ENCODE assay signal across 9 cellular contexts in genomic region chr10:129466703-129467345, GRCh38. TPM values are rescaled to one million over a fixed set of nuclear protein-coding genes. Genes with fewer than 3 reads are reported as not detected.
A peak's percentile ranks its signal among the peaks of the same experiment; 100 is the strongest.
DNase-seq lines count a peak whose midpoint lies in the region; ATAC-seq, FAIRE-seq and TF ChIP-seq lines count a peak whose summit lies in the region.
"Had no signal": no experiment of that assay in that cellular context is flagged by ENCODE, and none has a peak within 500 bp of the region (broad histone marks: within the 10 kb centered on the region; RNA-seq: fewer than 3 reads in every experiment).

Gene MGMT (plus strand): TSS chr10:129467241.

- H3K36me3 ChIP-seq in SK-N-SH (replicated peaks in 1 of 2; ENCODE audit: control insufficient read depth in 1 of 2, insufficient read depth in 2 of 2, low read length in 1 of 2) (no peaks in the 10 kb centered on the region), pancreas (no peaks in the 10 kb centered on the region), thoracic aorta (peaks cover 4% of the 10 kb centered on the region)

- H2AFZ ChIP-seq in SK-N-SH (ENCODE audit: low read depth), result peak within 1 kb of the TSS; percentile 82; the same call in 1 of the 2 replicates

- H3K4me1 Mint-ChIP-seq in CD14-positive monocyte, result peaks cover 6% of the 10 kb centered on the region
- H3K4me1 Mint-ChIP-seq in activated naive CD8-positive, alpha-beta T cell treated with anti-CD3 and anti-CD28 coated beads for 36 hours, result peaks cover 9% of the 10 kb centered on the region

- no peaks in the 10 kb centered on the region for H3K9me3 Mint-ChIP-seq in CD14-positive monocyte
- no peaks in the 10 kb centered on the region for H3K9me3 Mint-ChIP-seq in activated naive CD8-positive, alpha-beta T cell treated with anti-CD3 and anti-CD28 coated beads for 36 hours

- H3K27me3 Mint-ChIP-seq in CD14-positive monocyte (ENCODE audit: low read depth in 3 of 3), result peaks cover 0 to 6% (median 3%) of the 10 kb centered on the region in 3 donors
- no peaks in the 10 kb centered on the region for H3K27me3 Mint-ChIP-seq in activated naive CD8-positive, alpha-beta T cell treated with anti-CD3 and anti-CD28 coated beads for 36 hours

- H3K9me3 ChIP-seq in SK-N-SH (no peaks in the 10 kb centered on the region), pancreas (no peaks in the 10 kb centered on the region), thoracic aorta (no peaks in the 10 kb centered on the region)

- H3K79me2 ChIP-seq in SK-N-SH (ENCODE audit: insufficient read depth), result no peaks in the 10 kb centered on the region; the same call in 1 of the 2 replicates

- POLR2A ChIA-PET in SK-N-SH (lab: Yijun Ruan, JAX), result no interaction called here

- no peak for FAIRE-seq in pancreas (lab: Jason Lieb, UNC)

- peaks cover 3 to 5% of the 10 kb centered on the region in 2 donors for H3K36me3 Mint-ChIP-seq in CD14-positive monocyte
- peaks cover 7% of the 10 kb centered on the region for H3K36me3 Mint-ChIP-seq in activated naive CD8-positive, alpha-beta T cell treated with anti-CD3 and anti-CD28 coated beads for 36 hours

- peak within 1 kb of the TSS in 3 of 7 donors; percentile 37 to 85 (median 63) for H3K27ac Mint-ChIP-seq in CD14-positive monocyte
- peak within 1 kb of the TSS; percentile 79 for H3K27ac Mint-ChIP-seq in activated naive CD8-positive, alpha-beta T cell treated with anti-CD3 and anti-CD28 coated beads for 36 hours

- WGBS in SK-N-SH (ENCODE audit: low lambda C conversion rate), result 18% methylated on average over 3 of the region's 83 CpGs
- 1 to 2% methylated on average over 47 to 83 of the region's 83 CpGs for WGBS in pancreas, 2 donors

- no peaks in the 10 kb centered on the region for H3F3A ChIP-seq in SK-N-SH (replicated peaks; ENCODE audit: insufficient read depth)

- peak within 1 kb of the TSS; percentile 73 for H3K4me2 ChIP-seq in SK-N-SH

- ATAC-seq in HG03457 (IDR thresholded peaks at IDR 0.05; ENCODE audit: unreplicated experiment) (peak; percentile 87), Right ventricle myocardium inferior (peak; percentile 98), pancreas (peak; percentile 96 to 98 (median 96)), thoracic aorta (ENCODE audit: insufficient number of reproducible peaks, low FRiP score, low read depth) (peak; percentile 76)

- TF ChIP-seq EP300 in SK-N-SH (IDR thresholded peaks at IDR 0.05; ENCODE audit: borderline replicate concordance in 1 of 2, low read depth in 1 of 2, low read length in 1 of 2), result no peak

- H3K4me3 Mint-ChIP-seq in CD14-positive monocyte, result peak within 1 kb of the TSS; percentile 73 to 75
- peak within 1 kb of the TSS; percentile 79 for H3K4me3 Mint-ChIP-seq in activated naive CD8-positive, alpha-beta T cell treated with anti-CD3 and anti-CD28 coated beads for 36 hours

- peak within 1 kb of the TSS; percentile 68 to 69 for H3K4me3 ChIP-seq in SK-N-SH (ENCODE audit: low read depth in 2 of 2, low read length in 1 of 2)
- H3K4me3 ChIP-seq in pancreas, result peak within 1 kb of the TSS; percentile 36 to 93 (median 82)
- H3K4me3 ChIP-seq in thoracic aorta, result peak within 1 kb of the TSS; percentile 93

- intact Hi-C loops in CD14-positive monocyte (cut with micrococcal nuclease) (loop anchor here (10.0 kb wide), 3 partner anchors 648 to 1342 kb away; partner anchors contain the start of genes C10orf143 (in 1 of the 2), GLRX3 (in 1 of the 2) and MKI67 (in 1 of the 2)), Right ventricle myocardium inferior (cut with DNase I) (loop anchor here (10.0 kb wide), 1 partner anchor 498 kb away; the partner anchor contains the start of gene EBF3), pancreas (cut with DNase I) (no loop called here)

- CTCF ChIA-PET in SK-N-SH (lab: Yijun Ruan, JAX), result interaction anchor here (0.9 kb wide), 1 partner anchor 11 kb away, joined by 4 read pairs; no protein-coding TSS in a partner anchor

- no peaks in the 10 kb centered on the region for H3K27me3 ChIP-seq in SK-N-SH (ENCODE audit: insufficient read depth)
- no peaks in the 10 kb centered on the region for H3K27me3 ChIP-seq in pancreas
- no peaks in the 10 kb centered on the region for H3K27me3 ChIP-seq in thoracic aorta (replicated peaks; ENCODE audit: insufficient read depth)

- TF ChIP-seq RAD21 in SK-N-SH (IDR thresholded peaks at IDR 0.05; ENCODE audit: low read length), result no peak

- H3K4me1 ChIP-seq in SK-N-SH (ENCODE audit: control insufficient read depth in 1 of 2, insufficient read depth in 2 of 2, low read depth in 1 of 2, low read length in 1 of 2) (peaks cover 0 to 14% of the 10 kb centered on the region in 2 experiments; a peak in 1 of 4 replicates), pancreas (peaks cover 0 to 6% (median 5%) of the 10 kb centered on the region in 3 donors), thoracic aorta (ENCODE audit: control insufficient read depth in 1 of 2, low read depth in 2 of 2) (peaks cover 9 to 20% of the 10 kb centered on the region in 2 donors)

- DNase-seq in CD14-positive monocyte (ENCODE audit: low spot score) (peak; percentile 90), GM19240 (ENCODE audit: insufficient read length, low spot score) (peak; percentile 85), SK-N-SH (peak; percentile 99), Right ventricle myocardium inferior (ENCODE audit: missing footprints) (peak; percentile 98), pancreas (peak; percentile 94 to 99 (median 96)), thoracic aorta (ENCODE audit: low spot score) (peak; percentile 77)
- peak; percentile 96 for DNase-seq in activated naive CD8-positive, alpha-beta T cell treated with anti-CD3 and anti-CD28 coated beads for 36 hours

- TF ChIP-seq CTCF in CD14-positive monocyte (IDR thresholded peaks at IDR 0.05) (no peak), SK-N-SH (IDR thresholded peaks at IDR 0.05) (no peak), pancreas (IDR thresholded peaks at IDR 0.05) (no peak), thoracic aorta (IDR thresholded peaks at IDR 0.05) (no peak)

- peak within 1 kb of the TSS in 1 of 2 experiments; percentile 79; a peak in 1 of 4 replicates for H3K27ac ChIP-seq in SK-N-SH (ENCODE audit: low read depth in 2 of 2, low read length in 1 of 2)
- H3K27ac ChIP-seq in pancreas, result peak within 1 kb of the TSS; percentile 23 to 78 (median 58)
- H3K27ac ChIP-seq in thoracic aorta, result peak within 1 kb of the TSS; percentile 83 to 84
- H3K27ac ChIP-seq: epithelial cell of prostate had no signal

- H3K9me2 ChIP-seq in SK-N-SH, result no peaks in the 10 kb centered on the region

- H4K20me1 ChIP-seq in SK-N-SH (ENCODE audit: insufficient read depth), result no peaks in the 10 kb centered on the region

- peak within 1 kb of the TSS; percentile 59; the same call in 1 of the 2 replicates for H3K9ac ChIP-seq in SK-N-SH

TF ChIP-seq in SK-N-SH, 30 proteins besides CTCF, POLR2A, EP300 and RAD21:
- TF ChIP-seq MXI1 (IDR thresholded peaks at IDR 0.05; ENCODE audit: low read depth, low read length) (no peak), NRF1 (IDR thresholded peaks at IDR 0.05; ENCODE audit: low read depth, low read length) (peak; percentile 63; the same call in 1 of the 2 replicates), POLR2AphosphoS5 (IDR thresholded peaks at IDR 0.05; ENCODE audit: low read depth, low read length) (0 out of 2 replicates have a peak, but pooled peaks have one; percentile 32)

RNA-seq across cellular contexts. Expression of gene MGMT, which starts in this region (rescaled TPM):
- polyA plus RNA-seq in CD14-positive monocyte (10 to 100 TPM; 17.5 to 23.5 TPM), SK-N-SH (2012; rRNA removed) (8.7 and 10.8 TPM in 2 replicates), pancreas (10 to 100 TPM; 10.1 to 11.8 TPM)
- 6.2 and 7.8 TPM in 2 replicates for polyA plus RNA-seq in SK-N-SH (2012; cell fraction: cytosol; rRNA removed)
- 6.5 and 10.0 TPM in 2 replicates for polyA plus RNA-seq in SK-N-SH (2012; cell fraction: nucleus; rRNA removed)
- 10 to 100 TPM; 20.9 to 23.3 TPM for total RNA-seq in activated naive CD8-positive, alpha-beta T cell treated with anti-CD3 and anti-CD28 coated beads for 36 hours
- total RNA-seq in Right ventricle myocardium inferior (14.5 TPM), pancreas (10 to 100 TPM in 5 of 6 donors, 1 to 10 TPM in 1; 9.1 to 18.6 (median 12.4) TPM), thoracic aorta (10 to 100 TPM; 18.3 to 25.5 TPM)

Comparison
In these comparisons a context has a peak if more than half of its experiments do, and no peak if none do; other contexts are left out.
1. intact Hi-C loops: an anchor here in CD14-positive monocyte (10.0 kb wide) and Right ventricle myocardium inferior (10.0 kb wide); none called in pancreas.